24 cellular contexts compared by ENCODE assay signal in the genomic region with DNA sequence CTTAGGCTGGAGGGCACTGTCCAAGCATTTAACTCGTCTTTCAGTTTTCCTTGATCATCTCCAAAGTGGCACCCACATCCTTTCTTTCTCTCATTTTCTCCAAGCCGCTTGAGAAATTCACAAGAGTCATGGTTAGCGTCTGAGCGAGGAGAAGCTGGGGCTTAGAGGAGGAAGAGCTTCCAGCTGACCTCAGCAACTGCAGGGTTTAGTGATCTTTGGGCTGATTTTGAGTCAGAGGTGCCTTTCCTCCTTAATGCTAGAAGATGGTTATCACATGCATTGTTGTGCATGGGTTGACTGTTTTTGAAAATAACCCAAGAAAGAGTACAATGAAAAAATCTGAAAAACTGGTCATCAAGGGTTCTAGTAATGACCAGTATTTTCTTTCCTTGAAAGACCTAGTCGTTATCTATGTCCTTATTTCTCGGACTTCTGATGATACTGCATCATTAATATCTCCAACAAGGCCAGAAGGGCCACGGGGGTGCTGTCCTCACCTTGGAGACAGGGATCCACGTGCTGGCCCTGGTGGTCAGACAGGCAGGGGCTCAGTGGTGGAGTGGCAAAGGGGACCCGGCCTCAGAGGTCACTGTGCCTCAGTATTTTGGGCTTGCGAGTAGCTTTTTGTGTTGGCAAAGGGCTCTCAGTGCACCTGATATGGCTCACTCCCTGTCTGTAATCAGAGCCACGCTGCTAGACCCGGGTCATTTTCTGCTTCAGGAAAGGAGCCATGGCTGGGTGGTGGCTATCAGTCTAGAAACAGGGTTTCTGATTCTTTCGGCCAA.
DNase-seq lines count a peak whose midpoint lies in the region; ATAC-seq, FAIRE-seq and TF ChIP-seq lines count a peak whose summit lies in the region.
"Had no signal": no experiment of that assay in that cellular context is flagged by ENCODE, and none has a peak within 500 bp of the region (broad histone marks: within the 10 kb centered on the region; RNA-seq: fewer than 3 reads in every experiment).

No MANE protein-coding gene starts in this region.

- POLR2A ChIA-PET in activated naive CD8-positive, alpha-beta T cell treated with anti-CD3 and anti-CD28 coated beads, Interleukin-2, amount 10 ng/mL, durations not matched to agents 7 days and 5 days (lab: Charles Lee) = interaction anchor here (1.2 to 1.5 kb wide), 2 partner anchors 24 to 135 kb away, joined by 3 to 5 read pairs; a partner anchor contains a TSS

- ATAC-seq in activated naive CD8-positive, alpha-beta T cell treated with anti-CD3 and anti-CD28 coated beads, Interleukin-2, amount 10 ng/mL, durations not matched to agents 7 days and 5 days (ENCODE audit: low read depth) = no peak
- peak; percentile 79 for ATAC-seq in stimulated activated effector memory CD8-positive, alpha-beta T cell treated with anti-CD3 and anti-CD28 coated beads, Interleukin-12 subunit alpha, Interleukin-12 subunit beta, amount 100 ng/mL, for 72 hours
- ATAC-seq in GM18519 (IDR thresholded peaks at IDR 0.05; ENCODE audit: low FRiP score, unreplicated experiment) = no peak

- peak overlapping the region; percentile 37; the same call in 1 of the 2 replicates for H3K9ac ChIP-seq in OCI-LY3 (ENCODE audit: low read length)
- H3K9ac ChIP-seq: GM23248, neural progenitor cell had no signal

- H3K9me3 ChIP-seq in OCI-LY3 (ENCODE audit: insufficient read depth, low read length) = no peaks in the 10 kb centered on the region
- H3K9me3 ChIP-seq in effector memory CD4-positive, alpha-beta T cell (ENCODE audit: control insufficient read depth, low read length) = no peaks in the 10 kb centered on the region
- H3K9me3 ChIP-seq: tibial artery had no signal

- DNase-seq in activated naive CD8-positive, alpha-beta T cell treated with anti-CD3 and anti-CD28 coated beads, Interleukin-2, amount 10 ng/mL, durations not matched to agents 7 days and 5 days = no peak
- no peak for DNase-seq in activated naive CD8-positive, alpha-beta T cell treated with anti-CD3 and anti-CD28 coated beads for 36 hours
- DNase-seq in effector memory CD4-positive, alpha-beta T cell = no peak
- peak in 1 of 2 donors; percentile 55 for DNase-seq in stimulated activated effector memory CD8-positive, alpha-beta T cell treated with anti-CD3 and anti-CD28 coated beads, Interleukin-12 subunit alpha, Interleukin-12 subunit beta, amount 100 ng/mL, for 72 hours (ENCODE audit: low spot score in 2 of 2)
- DNase-seq in cerebellum (ENCODE audit: low spot score) = no peak
- no peak for DNase-seq in H54 (ENCODE audit: insufficient read length, low spot score)
- DNase-seq: activated gamma-delta T cell; aorta; DMS79 treated with DMSO at 0.1 percent for 48 hours; effector CD4-positive, alpha-beta T cell; GM23248; Karpas-422; left colon; midbrain; NCI-H1105; NCI-H2081 treated with DMSO at 0.1 percent for 48 hours; NCI-H510A; retina; stimulated activated naive CD4-positive, alpha-beta T cell treated with Interleukin-2 at 50 U/mL for 16 hours; tibial artery had no signal

- peaks cover 48% of the 10 kb centered on the region for H3K4me1 ChIP-seq in OCI-LY3 (ENCODE audit: low read length)
- peaks cover 53% of the 10 kb centered on the region for H3K4me1 ChIP-seq in effector memory CD4-positive, alpha-beta T cell (ENCODE audit: control insufficient read depth, insufficient read depth, low read length, poor library complexity, severe bottlenecking)

- no peak for TF ChIP-seq POLR2A in H54 (IDR thresholded peaks at IDR 0.05; ENCODE audit: low read depth, low read length)

- peaks cover 60% of the 10 kb centered on the region for H3K4me1 Mint-ChIP-seq in activated naive CD8-positive, alpha-beta T cell treated with anti-CD3 and anti-CD28 coated beads, Interleukin-2, amount 10 ng/mL, durations not matched to agents 7 days and 5 days
- peaks cover 57% of the 10 kb centered on the region for H3K4me1 Mint-ChIP-seq in activated naive CD8-positive, alpha-beta T cell treated with anti-CD3 and anti-CD28 coated beads for 36 hours
- H3K4me1 Mint-ChIP-seq in stimulated activated effector memory CD8-positive, alpha-beta T cell treated with anti-CD3 and anti-CD28 coated beads, Interleukin-12 subunit alpha, Interleukin-12 subunit beta, amount 100 ng/mL, for 72 hours = peaks cover 48% of the 10 kb centered on the region

- H3K27ac Mint-ChIP-seq in activated naive CD8-positive, alpha-beta T cell treated with anti-CD3 and anti-CD28 coated beads, Interleukin-2, amount 10 ng/mL, durations not matched to agents 7 days and 5 days = peak overlapping the region; percentile 66
- no peak overlapping the region for H3K27ac Mint-ChIP-seq in activated naive CD8-positive, alpha-beta T cell treated with anti-CD3 and anti-CD28 coated beads for 36 hours
- peak overlapping the region; percentile 43 for H3K27ac Mint-ChIP-seq in stimulated activated effector memory CD8-positive, alpha-beta T cell treated with anti-CD3 and anti-CD28 coated beads, Interleukin-12 subunit alpha, Interleukin-12 subunit beta, amount 100 ng/mL, for 72 hours
- H3K27ac Mint-ChIP-seq: neural progenitor cell had no signal

- H3K4me3 ChIP-seq in OCI-LY3 (ENCODE audit: low read length) = peak overlapping the region; percentile 65; the same call in 1 of the 2 replicates
- peak overlapping the region; percentile 19 for H3K4me3 ChIP-seq in effector memory CD4-positive, alpha-beta T cell (ENCODE audit: insufficient read depth, low read depth, low read length, poor library complexity, severe bottlenecking)
- H3K4me3 ChIP-seq: GM23248, neural progenitor cell, tibial artery had no signal

- no peak overlapping the region for H3K4me3 Mint-ChIP-seq in activated naive CD8-positive, alpha-beta T cell treated with anti-CD3 and anti-CD28 coated beads, Interleukin-2, amount 10 ng/mL, durations not matched to agents 7 days and 5 days
- H3K4me3 Mint-ChIP-seq in activated naive CD8-positive, alpha-beta T cell treated with anti-CD3 and anti-CD28 coated beads for 36 hours = no peak overlapping the region
- peak overlapping the region; percentile 19 for H3K4me3 Mint-ChIP-seq in stimulated activated effector memory CD8-positive, alpha-beta T cell treated with anti-CD3 and anti-CD28 coated beads, Interleukin-12 subunit alpha, Interleukin-12 subunit beta, amount 100 ng/mL, for 72 hours
- H3K4me3 Mint-ChIP-seq: neural progenitor cell had no signal

- H3K27ac ChIP-seq in OCI-LY3 (ENCODE audit: low read length) = peak overlapping the region; percentile 55
- H3K27ac ChIP-seq in effector memory CD4-positive, alpha-beta T cell (ENCODE audit: insufficient read depth, low read length, poor library complexity, severe bottlenecking) = no peak overlapping the region
- H3K27ac ChIP-seq: GM23248, neural progenitor cell, tibial artery had no signal

- no peaks in the 10 kb centered on the region for H4K20me1 ChIP-seq in OCI-LY3 (ENCODE audit: insufficient read depth, low read length)

- no peaks in the 10 kb centered on the region for H3K36me3 ChIP-seq in OCI-LY3 (replicated peaks; ENCODE audit: low read depth, low read length)
- no peaks in the 10 kb centered on the region for H3K36me3 ChIP-seq in effector memory CD4-positive, alpha-beta T cell (ENCODE audit: control insufficient read depth, insufficient read depth, low read length)
- H3K36me3 ChIP-seq: neural progenitor cell, tibial artery had no signal

- no peak for TF ChIP-seq CTCF in OCI-LY3 (IDR thresholded peaks at IDR 0.05; ENCODE audit: low read depth, low read length)

- H3K27me3 ChIP-seq in OCI-LY3 (ENCODE audit: low read depth, low read length) = no peaks in the 10 kb centered on the region
- H3K27me3 ChIP-seq in effector memory CD4-positive, alpha-beta T cell (replicated peaks; ENCODE audit: control insufficient read depth, insufficient read depth, low read length, poor library complexity, severe bottlenecking) = no peaks in the 10 kb centered on the region
- H3K27me3 ChIP-seq: neural progenitor cell, tibial artery had no signal

- no peaks in the 10 kb centered on the region for H3K79me2 ChIP-seq in OCI-LY3 (ENCODE audit: low read length)

- no peaks in the 10 kb centered on the region for H3K9me3 Mint-ChIP-seq in activated naive CD8-positive, alpha-beta T cell treated with anti-CD3 and anti-CD28 coated beads, Interleukin-2, amount 10 ng/mL, durations not matched to agents 7 days and 5 days
- H3K9me3 Mint-ChIP-seq in activated naive CD8-positive, alpha-beta T cell treated with anti-CD3 and anti-CD28 coated beads for 36 hours = no peaks in the 10 kb centered on the region
- H3K9me3 Mint-ChIP-seq in stimulated activated effector memory CD8-positive, alpha-beta T cell treated with anti-CD3 and anti-CD28 coated beads, Interleukin-12 subunit alpha, Interleukin-12 subunit beta, amount 100 ng/mL, for 72 hours = no peaks in the 10 kb centered on the region
- H3K9me3 Mint-ChIP-seq: central memory CD8-positive, alpha-beta T cell; neural progenitor cell had no signal

- H2AFZ ChIP-seq in OCI-LY3 (ENCODE audit: low read depth, low read length) = peak overlapping the region; percentile 44; the same call in 1 of the 2 replicates
- H2AFZ ChIP-seq: GM23248, neural progenitor cell had no signal

- peak overlapping the region; percentile 78 for H3K4me2 ChIP-seq in OCI-LY3 (ENCODE audit: low read length)
- H3K4me2 ChIP-seq: neural progenitor cell had no signal

- FAIRE-seq in H54 (lab: Jason Lieb, UNC) = no peak

- peaks cover 2% of the 10 kb centered on the region for H3K36me3 Mint-ChIP-seq in activated naive CD8-positive, alpha-beta T cell treated with anti-CD3 and anti-CD28 coated beads, Interleukin-2, amount 10 ng/mL, durations not matched to agents 7 days and 5 days
- H3K36me3 Mint-ChIP-seq in activated naive CD8-positive, alpha-beta T cell treated with anti-CD3 and anti-CD28 coated beads for 36 hours = no peaks in the 10 kb centered on the region
- no peaks in the 10 kb centered on the region for H3K36me3 Mint-ChIP-seq in stimulated activated effector memory CD8-positive, alpha-beta T cell treated with anti-CD3 and anti-CD28 coated beads, Interleukin-12 subunit alpha, Interleukin-12 subunit beta, amount 100 ng/mL, for 72 hours
- H3K36me3 Mint-ChIP-seq: neural progenitor cell had no signal

- H3K27me3 Mint-ChIP-seq in activated naive CD8-positive, alpha-beta T cell treated with anti-CD3 and anti-CD28 coated beads, Interleukin-2, amount 10 ng/mL, durations not matched to agents 7 days and 5 days = no peaks in the 10 kb centered on the region
- H3K27me3 Mint-ChIP-seq in activated naive CD8-positive, alpha-beta T cell treated with anti-CD3 and anti-CD28 coated beads for 36 hours = no peaks in the 10 kb centered on the region
